9 cellular contexts compared by ENCODE assay signal in the genomic region with DNA sequence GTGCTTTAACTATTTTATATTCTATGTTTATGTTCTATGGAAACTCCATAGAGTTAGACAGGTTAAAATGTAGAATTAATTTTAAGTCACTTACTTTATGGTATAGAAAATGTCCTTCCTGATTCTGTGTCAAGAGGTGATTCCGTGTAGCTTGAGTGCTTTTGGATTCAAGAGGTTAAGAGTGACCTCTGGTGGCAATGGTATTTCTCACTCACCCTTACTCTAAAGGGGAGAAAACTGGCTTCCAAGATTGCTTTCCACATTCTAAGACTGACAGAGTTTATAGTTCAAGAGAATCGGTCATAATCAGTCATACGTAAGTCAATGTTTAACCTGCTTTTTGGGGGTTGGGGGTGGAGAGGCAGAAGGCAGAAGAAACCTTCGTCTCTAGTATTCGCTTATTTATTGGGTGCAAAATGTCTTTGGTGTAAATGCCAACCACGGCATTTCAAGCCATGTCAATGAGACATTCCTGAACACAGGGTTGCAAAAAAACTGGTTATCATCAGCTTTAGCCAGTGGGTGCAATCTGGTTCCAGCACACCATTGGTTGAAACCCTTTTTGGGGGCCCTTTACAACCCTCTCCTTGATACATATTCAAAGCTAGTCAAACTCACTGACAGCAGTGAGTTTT.
DNase-seq lines count a peak whose midpoint lies in the region; ATAC-seq lines count a peak whose summit lies in the region.
"Had no signal": no experiment of that assay in that cellular context is flagged by ENCODE, and none has a peak within 500 bp of the region (broad histone marks: within the 10 kb centered on the region; RNA-seq: fewer than 3 reads in every experiment).

No MANE protein-coding gene starts in this region.

- no peak overlapping the region for H3K27ac Mint-ChIP-seq in stimulated activated naive CD8-positive, alpha-beta T cell treated with anti-CD3 and anti-CD28 coated beads, Interleukin-15, amount 100 ng/mL, for 72 hours

- H3K4me3 Mint-ChIP-seq in stimulated activated naive CD8-positive, alpha-beta T cell treated with anti-CD3 and anti-CD28 coated beads, Interleukin-15, amount 100 ng/mL, for 72 hours, result no peak overlapping the region

- peak overlapping the region; percentile 13 for H3K9ac ChIP-seq in adipocyte (ENCODE audit: low read length)
- H3K9ac ChIP-seq: BLaER1 had no signal

- no peaks in the 10 kb centered on the region for H3K9me3 ChIP-seq in adipocyte (ENCODE audit: control insufficient read depth, low read length)
- H3K9me3 ChIP-seq: BLaER1 had no signal

- no peaks in the 10 kb centered on the region for H3K27me3 ChIP-seq in adipocyte (replicated peaks; ENCODE audit: control insufficient read depth, insufficient read depth, low read length)
- H3K27me3 ChIP-seq: BLaER1 had no signal

- peak; percentile 0 for DNase-seq in NCI-H1436 (lab: John Stamatoyannopoulos, UW)
- no peak for DNase-seq in NCI-H1436 treated with DMSO at 0.1 percent for 48 hours (lab: John Stamatoyannopoulos, UW)
- peak; percentile 8 for DNase-seq in NCI-H128 (lab: John Stamatoyannopoulos, UW; ENCODE audit: unreplicated experiment)
- DNase-seq in adipocyte (ENCODE audit: low read depth), result peak; percentile 90
- DNase-seq in hepatic stellate cell (ENCODE audit: low spot score), result peak; percentile 50
- no peak for DNase-seq in stimulated activated naive CD8-positive, alpha-beta T cell treated with anti-CD3 and anti-CD28 coated beads, Interleukin-15, amount 100 ng/mL, for 72 hours
- no peak for DNase-seq in activated naive CD4-positive, alpha-beta T cell treated with Interleukin-2 at 50 U/mL for 16 hours

- ATAC-seq in HG02610 (IDR thresholded peaks at IDR 0.05; ENCODE audit: unreplicated experiment), result peak; percentile 70
- ATAC-seq in stimulated activated naive CD8-positive, alpha-beta T cell treated with anti-CD3 and anti-CD28 coated beads, Interleukin-15, amount 100 ng/mL, for 72 hours, result peak; percentile 46

- peak overlapping the region; percentile 18 for H3K4me3 ChIP-seq in adipocyte (ENCODE audit: low read length)
- H3K4me3 ChIP-seq: BLaER1 had no signal

- H3K9me3 Mint-ChIP-seq in stimulated activated naive CD8-positive, alpha-beta T cell treated with anti-CD3 and anti-CD28 coated beads, Interleukin-15, amount 100 ng/mL, for 72 hours, result no peaks in the 10 kb centered on the region

- no peaks in the 10 kb centered on the region for H3K36me3 ChIP-seq in adipocyte (ENCODE audit: control insufficient read depth, insufficient read depth, low read length, severe bottlenecking)
- H3K36me3 ChIP-seq: BLaER1 had no signal

- H3K4me1 Mint-ChIP-seq in stimulated activated naive CD8-positive, alpha-beta T cell treated with anti-CD3 and anti-CD28 coated beads, Interleukin-15, amount 100 ng/mL, for 72 hours, result peaks cover 7% of the 10 kb centered on the region

- no peaks in the 10 kb centered on the region for H3K4me1 ChIP-seq in adipocyte (ENCODE audit: control insufficient read depth, insufficient read depth, low read length)
- H3K4me1 ChIP-seq: BLaER1 had no signal

- H3K27me3 Mint-ChIP-seq in stimulated activated naive CD8-positive, alpha-beta T cell treated with anti-CD3 and anti-CD28 coated beads, Interleukin-15, amount 100 ng/mL, for 72 hours, result peaks cover 10% of the 10 kb centered on the region

Comparison
In these comparisons a context has a peak if more than half of its experiments do, and no peak if none do; other contexts are left out.
1. DNase-seq: peak in NCI-H1436 (single experiment), NCI-H128 (single experiment), adipocyte (single experiment) and hepatic stellate cell (single experiment); none in NCI-H1436 treated with DMSO at 0.1 percent for 48 hours (single experiment), stimulated activated naive CD8-positive, alpha-beta T cell treated with anti-CD3 and anti-CD28 coated beads, Interleukin-15, amount 100 ng/mL, for 72 hours (0 of 2) and activated naive CD4-positive, alpha-beta T cell treated with Interleukin-2 at 50 U/mL for 16 hours (single experiment).